ENCODE assay signal across 8 cellular contexts in the genomic region with DNA sequence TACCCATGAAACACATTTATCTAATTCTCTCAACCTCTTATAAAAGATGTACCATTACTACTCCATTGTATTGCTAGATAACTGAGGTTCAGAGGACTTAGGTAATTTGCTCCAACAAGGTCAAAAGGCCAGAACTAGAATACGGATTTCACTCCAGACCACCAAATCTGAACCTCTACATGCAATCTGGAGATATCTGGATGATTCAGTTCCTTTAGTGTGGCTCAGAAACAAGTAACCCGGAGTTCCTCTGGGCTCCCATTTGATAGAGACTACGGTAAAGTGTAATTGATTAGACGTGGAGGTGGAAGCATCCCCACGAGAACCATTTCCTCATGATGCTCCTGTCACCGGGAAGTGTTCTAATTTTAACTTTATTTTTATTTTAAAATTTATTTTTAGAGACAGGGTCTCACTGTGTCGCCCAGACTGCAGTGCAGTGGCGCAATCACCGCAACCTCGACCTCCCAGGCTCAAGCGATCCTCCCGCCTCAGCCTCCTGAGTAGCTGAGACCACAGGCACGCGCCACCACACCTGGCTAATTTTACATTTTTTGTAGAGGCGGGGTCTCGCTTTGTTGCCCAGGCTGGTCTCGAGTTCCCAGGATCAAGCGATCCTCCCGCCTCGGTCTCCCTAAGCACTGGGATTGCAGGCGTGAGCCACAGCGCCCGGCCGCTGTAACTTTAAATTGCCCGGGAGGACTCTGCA. TPM values are rescaled to one million over a fixed set of nuclear protein-coding genes. Genes with fewer than 3 reads are reported as not detected.
DNase-seq lines count a peak whose midpoint lies in the region; FAIRE-seq and TF ChIP-seq lines count a peak whose summit lies in the region.

No MANE protein-coding gene starts in this region.

- H3K4me3 ChIP-seq in H7 (ENCODE audit: insufficient read depth, low read depth, low read length), result peak overlapping the region; percentile 90
- H3K4me3 ChIP-seq in fibroblast of the aortic adventitia (ENCODE audit: low read depth, low read length), result peak overlapping the region; percentile 100
- H3K4me3 ChIP-seq in skeletal muscle tissue (ENCODE audit: low read length in 3 of 3), result peak overlapping the region; percentile 98 to 100 (median 100)

- peak overlapping the region; percentile 95 to 97 (median 96) for H3K9ac ChIP-seq in skeletal muscle tissue (ENCODE audit: low read depth in 1 of 3, low read length in 3 of 3)

- H3K27me3 ChIP-seq in H7 (ENCODE audit: control insufficient read depth, insufficient read depth, low read length) (no peaks in the 10 kb centered on the region), skeletal muscle tissue (ENCODE audit: control insufficient read depth in 3 of 3, insufficient read depth in 3 of 3, low read length in 3 of 3) (no peaks in the 10 kb centered on the region)

- peaks cover 17 to 39% (median 18%) of the 10 kb centered on the region in 3 donors for H3K4me1 ChIP-seq in skeletal muscle tissue (ENCODE audit: control insufficient read depth in 3 of 3, insufficient read depth in 3 of 3, low read length in 3 of 3)

- no peak for TF ChIP-seq CTCF in fibroblast of the aortic adventitia (IDR thresholded peaks at IDR 0.05; ENCODE audit: insufficient read depth, low read length)

- H3K36me3 ChIP-seq in H7 (replicated peaks; ENCODE audit: control insufficient read depth, insufficient read depth, low read length), result no peaks in the 10 kb centered on the region; the same call in 1 of the 2 replicates
- no peaks in the 10 kb centered on the region for H3K36me3 ChIP-seq in skeletal muscle tissue (ENCODE audit: control insufficient read depth in 3 of 3, insufficient read depth in 3 of 3, low read length in 3 of 3)

- in situ Hi-C loops in G401 (cut with HindIII; ENCODE audit: low sequenced_read_pairs), result no loop called here

- FAIRE-seq in HTR-8/SVneo (lab: Jason Lieb, UNC), result no peak

- no peaks in the 10 kb centered on the region for H3K9me3 ChIP-seq in skeletal muscle tissue (ENCODE audit: control insufficient read depth in 3 of 3, low read length in 3 of 3)

- peak; percentile 27 for DNase-seq in ELR (ENCODE audit: low read depth)
- no peak for DNase-seq in H7
- DNase-seq in RPMI8226, result peak; percentile 2
- no peak for DNase-seq in fibroblast of the aortic adventitia (ENCODE audit: low read depth)
- no peak for DNase-seq in G401 (ENCODE audit: low spot score)
- DNase-seq in AG08395 (ENCODE audit: low spot score), result no peak
- no peak for DNase-seq in HTR-8/SVneo (ENCODE audit: insufficient read length, low spot score)

- H3K27ac ChIP-seq in skeletal muscle tissue (ENCODE audit: low read depth, low read length), result peak overlapping the region; percentile 91

RNA-seq across cellular contexts. Expression of gene COX10, which starts 0.6 kb away (rescaled TPM):
- 28.8 and 31.0 TPM in 2 replicates for total RNA-seq in H7 (2014; rRNA removed; shearing (Covaris generic))
- 6.4 and 19.2 TPM in 2 replicates for total RNA-seq in fibroblast of the aortic adventitia (ENCODE audit: low replicate concordance)
- total RNA-seq in skeletal muscle tissue, result 17.7 TPM
- 15.9 and 26.4 TPM in 2 replicates for total RNA-seq in G401 (2014; rRNA removed; shearing (Covaris generic))

Comparison
In these comparisons a context has a peak if more than half of its experiments do, and no peak if none do; other contexts are left out.
1. DNase-seq: peak in ELR (single experiment) and RPMI8226 (single experiment); none in H7 (single experiment), fibroblast of the aortic adventitia (single experiment), G401 (single experiment), AG08395 (single experiment) and HTR-8/SVneo (single experiment).
2. Peak in every context shown above with its lines, with median percentiles within 50 percentile points of each other: H3K4me3 ChIP-seq.